Comparison of ENCODE assay signal across 20 cellular contexts in the genomic region with DNA sequence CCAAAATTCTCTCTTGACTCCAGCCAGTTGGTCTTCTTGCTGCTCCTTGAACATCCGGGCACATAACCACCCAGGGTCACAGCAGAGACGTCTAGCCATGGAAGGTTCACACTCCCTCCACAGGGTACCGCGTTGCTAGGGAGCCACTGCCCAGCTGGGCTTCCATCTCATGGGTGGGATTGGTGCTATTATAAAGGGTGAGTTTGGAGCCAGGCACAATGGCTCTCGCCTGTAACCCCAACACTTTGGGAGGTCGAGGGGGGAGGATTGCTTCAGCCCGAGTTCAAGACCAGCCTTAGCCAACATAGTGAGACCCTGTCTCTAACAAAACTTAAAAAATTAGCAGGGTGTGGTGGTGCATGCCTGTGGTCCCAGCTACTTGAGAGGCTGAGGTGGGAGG. TPM values are rescaled to one million over a fixed set of nuclear protein-coding genes. Genes with fewer than 3 reads are reported as not detected.
DNase-seq lines count a peak whose midpoint lies in the region; ATAC-seq and TF ChIP-seq lines count a peak whose summit lies in the region.
"Had no signal": no experiment of that assay in that cellular context is flagged by ENCODE, and none has a peak within 500 bp of the region (broad histone marks: within the 10 kb centered on the region; RNA-seq: fewer than 3 reads in every experiment).

No MANE protein-coding gene starts in this region.

- DNase-seq in cardiac septum (ENCODE audit: low spot score) = peak; percentile 24
- no peak for DNase-seq in heart left ventricle
- peak; percentile 15 for DNase-seq in islet precursor cell
- peak; percentile 25 for DNase-seq in sciatic nerve (ENCODE audit: low spot score)
- DNase-seq in midbrain (lab: John Stamatoyannopoulos, UW) = no peak
- DNase-seq: ACHN; Calu3; CD4-positive, CD25-positive, alpha-beta regulatory T cell; DMS79 treated with DMSO at 0.1 percent for 48 hours; EL; HCEC 1CT; HFFc6; IMR-90 had no signal

- no peaks in the 10 kb centered on the region for H3K27me3 ChIP-seq in heart left ventricle
- H3K27me3 ChIP-seq: BLaER1 treated with 17β-estradiol and CSF1 and Interleukin-3, amounts not matched to agents 10 nM and 100 nM had no signal

- no peak overlapping the region for H3K27ac ChIP-seq in heart left ventricle
- H3K27ac ChIP-seq: BLaER1 treated with 17β-estradiol and CSF1 and Interleukin-3, amounts not matched to agents 10 nM and 100 nM had no signal

- no peak for TF ChIP-seq POLR2A in heart left ventricle (IDR thresholded peaks at IDR 0.05)

- peaks cover 0 to 20% (median 0%) of the 10 kb centered on the region in 12 donors for H3K4me1 ChIP-seq in heart left ventricle

- ATAC-seq in heart left ventricle (no peak), sciatic nerve (no peak), GM18520 (IDR thresholded peaks at IDR 0.05; ENCODE audit: unreplicated experiment) (no peak), HG02588 (IDR thresholded peaks at IDR 0.05; ENCODE audit: unreplicated experiment) (no peak), GM21367 (IDR thresholded peaks at IDR 0.05; ENCODE audit: unreplicated experiment) (no peak)

- no peaks in the 10 kb centered on the region for H3K9me3 ChIP-seq in heart left ventricle
- H3K9me3 ChIP-seq: BLaER1 treated with 17β-estradiol and CSF1 and Interleukin-3, amounts not matched to agents 10 nM and 100 nM had no signal

- intact Hi-C loops in cardiac septum (cut with DNase I) = no loop called here
- intact Hi-C loops in heart left ventricle (cut with DNase I) = no loop called here
- intact Hi-C loops in sciatic nerve (cut with DNase I) = no loop called here

- H3K36me3 ChIP-seq in heart left ventricle = peaks cover 0 to 12% (median 0%) of the 10 kb centered on the region in 9 donors

- no peak for TF ChIP-seq CTCF in heart left ventricle (IDR thresholded peaks at IDR 0.05)

- WGBS in heart left ventricle, 4 donors = 94 to 100% (median 96%) methylated on average over 5 to 7 of the region's 7 CpGs

- H3K4me3 ChIP-seq in heart left ventricle = no peak overlapping the region
- H3K4me3 ChIP-seq: BLaER1 treated with 17β-estradiol and CSF1 and Interleukin-3, amounts not matched to agents 10 nM and 100 nM had no signal

RNA-seq across cellular contexts. Expression of gene SKOR1, which starts 17.5 kb away (rescaled TPM):
- total RNA-seq in cardiac septum (0.24 TPM), heart left ventricle (under 1 TPM in 7 of 9 donors, not detected in 2; 0.07 to 0.27 (median 0.18) TPM), sciatic nerve (1.3 TPM)
- under 1 TPM; 0.23 to 0.26 TPM for polyA plus RNA-seq in heart left ventricle
- total RNA-seq: A172, IMR-90 had no signal
- polyA plus RNA-seq: CD4-positive, CD25-positive, alpha-beta regulatory T cell had no signal

RNA-seq across cellular contexts. Expression of gene RNU6-1, which starts 32.0 kb away (rescaled TPM):
- total RNA-seq in cardiac septum (not detected), heart left ventricle (not detected), sciatic nerve (not detected)
- not detected for polyA plus RNA-seq in heart left ventricle
- total RNA-seq: A172; Calu3; CD4-positive, CD25-positive, alpha-beta regulatory T cell; H1; HFFc6; HT-29; IMR-90 had no signal
- polyA plus RNA-seq: CD4-positive, CD25-positive, alpha-beta regulatory T cell; H1; IMR-90 had no signal

Comparison
In these comparisons a context has a peak if more than half of its experiments do, and no peak if none do; other contexts are left out.
1. DNase-seq: peak in cardiac septum (single experiment), islet precursor cell (single experiment) and sciatic nerve (single experiment); none in heart left ventricle (0 of 5) and midbrain (single experiment).